ENCODE assay signal across 21 cellular contexts in the genomic region with DNA sequence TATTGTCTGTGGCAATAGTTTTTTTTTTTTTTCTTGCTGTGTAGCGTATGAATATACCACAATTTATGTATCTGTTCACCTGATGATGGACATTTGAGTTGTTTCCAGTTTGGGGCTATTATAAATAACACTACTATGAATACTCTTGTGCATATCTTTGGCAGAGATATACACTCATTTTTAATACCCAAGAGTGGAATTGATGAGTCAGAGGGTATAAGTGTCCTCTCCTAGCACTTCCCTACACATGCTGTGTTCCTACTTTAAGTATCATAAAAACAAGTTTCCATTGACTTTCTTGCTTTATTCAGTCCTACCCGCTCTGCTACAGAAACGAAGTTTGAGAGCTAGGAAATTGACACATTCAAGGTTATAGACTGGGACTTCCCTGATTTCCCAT. TPM values are rescaled to one million over a fixed set of nuclear protein-coding genes. Genes with fewer than 3 reads are reported as not detected.
DNase-seq lines count a peak whose midpoint lies in the region; ATAC-seq, FAIRE-seq and TF ChIP-seq lines count a peak whose summit lies in the region.
"Had no signal": no experiment of that assay in that cellular context is flagged by ENCODE, and none has a peak within 500 bp of the region (broad histone marks: within the 10 kb centered on the region; RNA-seq: fewer than 3 reads in every experiment).

No MANE protein-coding gene starts in this region.

- H3K4me3 ChIP-seq in adipocyte (ENCODE audit: low read length) (no peak overlapping the region), left lung (no peak overlapping the region)
- H3K4me3 ChIP-seq: adrenal gland, BLaER1, heart left ventricle, Peyer's patch, SK-N-MC, tibial artery had no signal

- TF ChIP-seq CTCF in D721Med (IDR thresholded peaks at IDR 0.05; ENCODE audit: insufficient read depth, missing control alignments) (no peak), left lung (IDR thresholded peaks at IDR 0.05) (no peak)

- H3K9ac ChIP-seq in adipocyte (ENCODE audit: low read length): no peak overlapping the region
- H3K9ac ChIP-seq: BLaER1 had no signal

- DNase-seq in D721Med (ENCODE audit: insufficient read length, low spot score) (no peak), adipocyte (ENCODE audit: low read depth) (peak; percentile 8), left lung (no peak), Kasumi-1 (lab: John Stamatoyannopoulos, UW) (no peak)
- no peak for DNase-seq in stimulated activated CD4-positive, alpha-beta T cell treated with anti-CD3 and anti-CD28 coated beads, Interleukin-4, amount 100 ng/mL, for 4 hours
- DNase-seq: activated CD4-positive, CD25-positive, alpha-beta regulatory T cell; adrenal gland; Calu3; central memory CD4-positive, alpha-beta T cell; effector CD4-positive, alpha-beta T cell; GF-D8; H7; heart left ventricle; NCI-H146; Peyer's patch; tibial artery had no signal

- H3K36me3 ChIP-seq in adipocyte (ENCODE audit: control insufficient read depth, insufficient read depth, low read length, severe bottlenecking) (peaks cover 39% of the 10 kb centered on the region), left lung (peaks cover 0 to 51% of the 10 kb centered on the region in 2 donors)
- H3K36me3 ChIP-seq: adrenal gland had no signal

- no peak overlapping the region for H3K27ac ChIP-seq in left lung
- H3K27ac ChIP-seq: adrenal gland, BLaER1, heart left ventricle, Peyer's patch, SK-N-MC, tibial artery had no signal

- H3K9me3 ChIP-seq in adipocyte (ENCODE audit: control insufficient read depth, low read length) (no peaks in the 10 kb centered on the region), left lung (no peaks in the 10 kb centered on the region)
- H3K9me3 ChIP-seq: adrenal gland, BLaER1, heart left ventricle, Peyer's patch, tibial artery had no signal

- H3K27me3 ChIP-seq in adipocyte (replicated peaks; ENCODE audit: control insufficient read depth, insufficient read depth, low read length) (no peaks in the 10 kb centered on the region), left lung (no peaks in the 10 kb centered on the region)
- H3K27me3 ChIP-seq: adrenal gland, BLaER1, heart left ventricle, Peyer's patch, tibial artery had no signal

- H3K4me1 ChIP-seq in adipocyte (ENCODE audit: control insufficient read depth, insufficient read depth, low read length) (peaks cover 5% of the 10 kb centered on the region), left lung (no peaks in the 10 kb centered on the region)
- H3K4me1 ChIP-seq: adrenal gland, tibial artery had no signal

- peak; percentile 63 for ATAC-seq in left lung
- ATAC-seq in GM18867 (IDR thresholded peaks at IDR 0.05; ENCODE audit: unreplicated experiment): no peak
- ATAC-seq: esophagus mucosa had no signal

- intact Hi-C loops in left lung (cut with DNase I): no loop called here

- FAIRE-seq in D721Med (lab: Jason Lieb, UNC) (peak; percentile 70), G401.6 (lab: Jason Lieb, UNC) (peak; percentile 21)

RNA-seq across cellular contexts. Expression of gene XIAP, which starts 39.8 kb away (rescaled TPM):
- total RNA-seq in left lung: 10 to 100 TPM; 56.4 to 59.5 TPM
